Comparison of ENCODE assay signal across 19 cellular contexts in the genomic region with DNA sequence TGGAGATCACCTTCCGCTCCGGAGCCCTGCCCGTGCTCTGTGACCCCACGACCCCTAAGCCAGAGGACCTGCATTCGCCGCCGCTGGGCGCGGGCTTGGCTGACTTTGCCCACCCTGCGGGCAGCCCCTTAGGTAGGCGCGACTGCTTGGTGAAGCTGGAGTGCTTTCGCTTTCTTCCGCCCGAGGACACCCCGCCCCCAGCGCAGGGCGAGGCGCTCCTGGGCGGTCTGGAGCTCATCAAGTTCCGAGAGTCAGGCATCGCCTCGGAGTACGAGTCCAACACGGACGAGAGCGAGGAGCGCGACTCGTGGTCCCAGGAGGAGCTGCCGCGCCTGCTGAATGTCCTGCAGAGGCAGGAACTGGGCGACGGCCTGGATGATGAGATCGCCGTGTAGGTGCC. TPM values are rescaled to one million over a fixed set of nuclear protein-coding genes. Genes with fewer than 3 reads are reported as not detected.
DNase-seq lines count a peak whose midpoint lies in the region; ATAC-seq and TF ChIP-seq lines count a peak whose summit lies in the region.
"Had no signal": no experiment of that assay in that cellular context is flagged by ENCODE, and none has a peak within 500 bp of the region (broad histone marks: within the 10 kb centered on the region; RNA-seq: fewer than 3 reads in every experiment).

No MANE protein-coding gene starts in this region.

- H3F3A ChIP-seq in SK-N-SH (replicated peaks; ENCODE audit: insufficient read depth), result no peaks in the 10 kb centered on the region

- H3K9me3 Mint-ChIP-seq in CD14-positive monocyte, result peaks cover 0 to 2% (median 0%) of the 10 kb centered on the region in 7 donors
- H3K9me3 Mint-ChIP-seq: effector memory CD8-positive, alpha-beta T cell; type B pancreatic cell had no signal

- intact Hi-C loops in CD14-positive monocyte (cut with micrococcal nuclease) (no loop called here), Right ventricle myocardium superior (cut with DNase I) (no loop called here), sigmoid colon (cut with DNase I) (no loop called here)

- peaks cover 0 to 9% of the 10 kb centered on the region in 2 donors for H3K36me3 Mint-ChIP-seq in CD14-positive monocyte

- TF ChIP-seq CTCF in CD14-positive monocyte (IDR thresholded peaks at IDR 0.05), result no peak
- no peak for TF ChIP-seq CTCF in SK-N-SH (IDR thresholded peaks at IDR 0.05)
- no peak for TF ChIP-seq CTCF in sigmoid colon (IDR thresholded peaks at IDR 0.05)

- no peak overlapping the region for H3K27ac ChIP-seq in SK-N-SH (ENCODE audit: low read depth in 2 of 2, low read length in 1 of 2)
- peak overlapping the region in 2 of 4 donors; percentile 48 to 64 for H3K27ac ChIP-seq in sigmoid colon
- H3K27ac ChIP-seq: BLaER1 had no signal

- TF ChIP-seq EP300 in SK-N-SH (IDR thresholded peaks at IDR 0.05; ENCODE audit: borderline replicate concordance in 1 of 2, low read depth in 1 of 2, low read length in 1 of 2), result no peak
- TF ChIP-seq EP300 in sigmoid colon (IDR thresholded peaks at IDR 0.05), result no peak

- H3K36me3 ChIP-seq in SK-N-SH (replicated peaks in 1 of 2; ENCODE audit: control insufficient read depth in 1 of 2, insufficient read depth in 2 of 2, low read length in 1 of 2), result no peaks in the 10 kb centered on the region
- H3K36me3 ChIP-seq in sigmoid colon, result peaks cover 0 to 6% (median 0%) of the 10 kb centered on the region in 4 donors
- H3K36me3 ChIP-seq in MG63, result no peaks in the 10 kb centered on the region
- H3K36me3 ChIP-seq: BLaER1, Peyer's patch had no signal

- no peak for DNase-seq in CD14-positive monocyte (ENCODE audit: low spot score)
- no peak for DNase-seq in SK-N-SH
- peak; percentile 48 for DNase-seq in Right ventricle myocardium superior
- DNase-seq in sigmoid colon, result no peak
- no peak for DNase-seq in amygdala (lab: John Stamatoyannopoulos, UW)
- DNase-seq in MG63, result no peak
- no peak for DNase-seq in COR-L47 (lab: John Stamatoyannopoulos, UW)
- DNase-seq: activated CD4-positive, alpha-beta T cell treated with anti-CD3 and anti-CD28 coated beads, Interleukin-2, amount 50 U/mL, for 4 hours; effector memory CD8-positive, alpha-beta T cell; KBM-7; NCI-H1436 treated with DMSO at 0.1 percent for 48 hours; NCI-H524 treated with DMSO at 0.1 percent for 48 hours; Peyer's patch; T-helper 9 cell had no signal

- no peaks in the 10 kb centered on the region for H3K79me2 ChIP-seq in SK-N-SH (ENCODE audit: insufficient read depth)

- H3K4me1 Mint-ChIP-seq in CD14-positive monocyte, result no peaks in the 10 kb centered on the region

- H3K4me3 ChIP-seq in SK-N-SH (ENCODE audit: low read depth in 2 of 2, low read length in 1 of 2) (peak overlapping the region; percentile 13 to 42; a peak in 3 of 4 replicates), sigmoid colon (peak overlapping the region in 3 of 4 donors; percentile 30 to 47 (median 44)), MG63 (no peak overlapping the region)
- H3K4me3 ChIP-seq: BLaER1 had no signal

- peak overlapping the region; percentile 40; the same call in 1 of the 2 replicates for H2AFZ ChIP-seq in SK-N-SH (ENCODE audit: low read depth)

- H4K20me1 ChIP-seq in SK-N-SH (ENCODE audit: insufficient read depth), result no peaks in the 10 kb centered on the region
- H4K20me1 ChIP-seq: BLaER1 had no signal

- 72% methylated on average over 22 of the region's 36 CpGs for WGBS in SK-N-SH (ENCODE audit: low lambda C conversion rate)
- WGBS in sigmoid colon, 2 donors, result 90 to 94% methylated on average over 36 of the region's 36 CpGs

- H3K4me2 ChIP-seq in SK-N-SH, result peak overlapping the region; percentile 64; the same call in 1 of the 2 replicates
- H3K4me2 ChIP-seq: BLaER1 had no signal

- CTCF ChIA-PET in SK-N-SH (lab: Yijun Ruan, JAX), result interaction anchor here (1.4 to 3.4 kb wide), 4 partner anchors 10 to 311 kb away, joined by 4 to 26 read pairs (median 7); no protein-coding TSS in a partner anchor

- H3K27me3 ChIP-seq in SK-N-SH (ENCODE audit: insufficient read depth), result no peaks in the 10 kb centered on the region
- no peaks in the 10 kb centered on the region for H3K27me3 ChIP-seq in sigmoid colon
- no peaks in the 10 kb centered on the region for H3K27me3 ChIP-seq in MG63
- H3K27me3 ChIP-seq: BLaER1, Peyer's patch had no signal

- H3K27ac Mint-ChIP-seq in CD14-positive monocyte, result peak overlapping the region in 1 of 7 donors; percentile 23
- H3K27ac Mint-ChIP-seq: type B pancreatic cell had no signal

- TF ChIP-seq POLR2A in sigmoid colon (IDR thresholded peaks at IDR 0.05), result no peak

- peaks cover 0 to 3% (median 2%) of the 10 kb centered on the region in 3 donors for H3K27me3 Mint-ChIP-seq in CD14-positive monocyte (ENCODE audit: low read depth in 3 of 3)
- H3K27me3 Mint-ChIP-seq: type B pancreatic cell had no signal

- H3K4me1 ChIP-seq in SK-N-SH (ENCODE audit: control insufficient read depth in 1 of 2, insufficient read depth in 2 of 2, low read depth in 1 of 2, low read length in 1 of 2) (peaks cover 0 to 2% of the 10 kb centered on the region in 2 experiments; a peak in 1 of 4 replicates), sigmoid colon (no peaks in the 10 kb centered on the region)

- TF ChIP-seq RAD21 in SK-N-SH (IDR thresholded peaks at IDR 0.05; ENCODE audit: low read length), result no peak

- H3K9ac ChIP-seq in SK-N-SH, result no peak overlapping the region
- H3K9ac ChIP-seq: BLaER1 had no signal

- POLR2A ChIA-PET in SK-N-SH (lab: Yijun Ruan, JAX), result no interaction called here

- H3K9me3 ChIP-seq in SK-N-SH, result no peaks in the 10 kb centered on the region
- no peaks in the 10 kb centered on the region for H3K9me3 ChIP-seq in sigmoid colon
- no peaks in the 10 kb centered on the region for H3K9me3 ChIP-seq in MG63
- H3K9me3 ChIP-seq: BLaER1, Peyer's patch had no signal

- no peaks in the 10 kb centered on the region for H3K9me2 ChIP-seq in SK-N-SH

- peak overlapping the region; percentile 56 to 66 for H3K4me3 Mint-ChIP-seq in CD14-positive monocyte
- H3K4me3 Mint-ChIP-seq: type B pancreatic cell had no signal

- no peak for ATAC-seq in Right ventricle myocardium superior (ENCODE audit: poor library complexity)
- no peak for ATAC-seq in HG03159 (IDR thresholded peaks at IDR 0.05; ENCODE audit: unreplicated experiment)
- ATAC-seq: effector memory CD8-positive, alpha-beta T cell had no signal

TF ChIP-seq in SK-N-SH, 30 proteins besides CTCF, POLR2A, EP300 and RAD21:
- TF ChIP-seq GATA2 (CRISPR knock-in tag; IDR thresholded peaks at IDR 0.05), result no peak
- no peak for TF ChIP-seq RFX5 (IDR thresholded peaks at IDR 0.05; ENCODE audit: low read length)
- no peak for TF ChIP-seq TCF12 (IDR thresholded peaks at IDR 0.05)
- no peak for TF ChIP-seq NRF1 (IDR thresholded peaks at IDR 0.05; ENCODE audit: low read depth, low read length)
- no peak for TF ChIP-seq NFIC (IDR thresholded peaks at IDR 0.05; ENCODE audit: borderline replicate concordance)
- no peak for TF ChIP-seq SIN3A (IDR thresholded peaks at IDR 0.05; ENCODE audit: borderline replicate concordance, low read depth, low read length)
- TF ChIP-seq ELF1 (IDR thresholded peaks at IDR 0.05), result no peak
- TF ChIP-seq GABPA (IDR thresholded peaks at IDR 0.05; ENCODE audit: low read depth), result no peak
- TF ChIP-seq POLR2AphosphoS5 (IDR thresholded peaks at IDR 0.05; ENCODE audit: low read depth, low read length), result no peak
- TF ChIP-seq, protein P1, sequence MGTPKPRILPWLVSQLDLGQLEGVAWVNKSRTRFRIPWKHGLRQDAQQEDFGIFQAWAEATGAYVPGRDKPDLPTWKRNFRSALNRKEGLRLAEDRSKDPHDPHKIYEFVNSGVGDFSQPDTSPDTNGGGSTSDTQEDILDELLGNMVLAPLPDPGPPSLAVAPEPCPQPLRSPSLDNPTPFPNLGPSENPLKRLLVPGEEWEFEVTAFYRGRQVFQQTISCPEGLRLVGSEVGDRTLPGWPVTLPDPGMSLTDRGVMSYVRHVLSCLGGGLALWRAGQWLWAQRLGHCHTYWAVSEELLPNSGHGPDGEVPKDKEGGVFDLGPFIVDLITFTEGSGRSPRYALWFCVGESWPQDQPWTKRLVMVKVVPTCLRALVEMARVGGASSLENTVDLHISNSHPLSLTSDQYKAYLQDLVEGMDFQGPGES (IDR thresholded peaks at IDR 0.05; ENCODE audit: low read depth, low read length), result no peak
- TF ChIP-seq FOXJ3 (CRISPR knock-in tag; IDR thresholded peaks at IDR 0.05), result no peak
- no peak for TF ChIP-seq RCOR1 (IDR thresholded peaks at IDR 0.05; ENCODE audit: low read length)
TF ChIP-seq in SK-N-SH: peak in this region for 0.

RNA-seq across cellular contexts. Expression of gene SPATA46, which starts 9.6 kb away (rescaled TPM):
- not detected for polyA plus RNA-seq in CD14-positive monocyte
- not detected in 2 replicates for polyA plus RNA-seq in SK-N-SH (2012; rRNA removed)
- not detected in 2 replicates for polyA plus RNA-seq in SK-N-SH (2012; cell fraction: cytosol; rRNA removed)
- polyA plus RNA-seq in SK-N-SH (2012; cell fraction: nucleus; rRNA removed), result not detected in 2 replicates
- total RNA-seq in Right ventricle myocardium superior, result not detected
- not detected for total RNA-seq in sigmoid colon
- polyA plus RNA-seq in sigmoid colon, result not detected
- total RNA-seq in MG63 (2014; rRNA removed; shearing (Covaris generic); ENCODE audit: low replicate concordance), result not detected in 2 replicates
- total RNA-seq: Daoy, liver, Peyer's patch had no signal

RNA-seq across cellular contexts. Expression of gene C1orf226, which starts 14.5 kb away (rescaled TPM):
- polyA plus RNA-seq in CD14-positive monocyte (under 1 TPM in 1 of 2 donors, not detected in 1; 0.10 TPM), SK-N-SH (2012; rRNA removed) (0.03 and 0.05 TPM in 2 replicates), sigmoid colon (10 to 100 TPM in 2 of 3 donors, 1 to 10 TPM in 1; 6.6 to 16.1 (median 14.8) TPM)
- polyA plus RNA-seq in SK-N-SH (2012; cell fraction: cytosol; rRNA removed), result 0.08 TPM in 2 replicates
- polyA plus RNA-seq in SK-N-SH (2012; cell fraction: nucleus; rRNA removed), result 0.23 and 0.42 TPM in 2 replicates
- total RNA-seq in Right ventricle myocardium superior (5.3 TPM), sigmoid colon (10 to 100 TPM in 3 of 4 donors, 1 to 10 TPM in 1; 8.2 to 16.1 (median 12.3) TPM)
- not detected in 2 replicates for total RNA-seq in MG63 (2014; rRNA removed; shearing (Covaris generic); ENCODE audit: low replicate concordance)

RNA-seq across cellular contexts. Expression of gene SH2D1B, which starts 44.9 kb away (rescaled TPM):
- polyA plus RNA-seq in CD14-positive monocyte (1 to 10 TPM in 1 of 2 donors, under 1 TPM in 1; 0.88 to 1.7 TPM), SK-N-SH (2012; rRNA removed) (not detected in 2 replicates), sigmoid colon (1 to 10 TPM in 1 of 3 donors, under 1 TPM in 2; 0.60 to 2.3 (median 0.92) TPM)
- polyA plus RNA-seq in SK-N-SH (2012; cell fraction: cytosol; rRNA removed), result not detected in 2 replicates
- polyA plus RNA-seq in SK-N-SH (2012; cell fraction: nucleus; rRNA removed), result not detected in 2 replicates
- total RNA-seq in Right ventricle myocardium superior (0.16 TPM), sigmoid colon (not detected)
- not detected in 2 replicates for total RNA-seq in MG63 (2014; rRNA removed; shearing (Covaris generic); ENCODE audit: low replicate concordance)
